Comparison of ENCODE assay signal across 1 cellular context in the genomic region with DNA sequence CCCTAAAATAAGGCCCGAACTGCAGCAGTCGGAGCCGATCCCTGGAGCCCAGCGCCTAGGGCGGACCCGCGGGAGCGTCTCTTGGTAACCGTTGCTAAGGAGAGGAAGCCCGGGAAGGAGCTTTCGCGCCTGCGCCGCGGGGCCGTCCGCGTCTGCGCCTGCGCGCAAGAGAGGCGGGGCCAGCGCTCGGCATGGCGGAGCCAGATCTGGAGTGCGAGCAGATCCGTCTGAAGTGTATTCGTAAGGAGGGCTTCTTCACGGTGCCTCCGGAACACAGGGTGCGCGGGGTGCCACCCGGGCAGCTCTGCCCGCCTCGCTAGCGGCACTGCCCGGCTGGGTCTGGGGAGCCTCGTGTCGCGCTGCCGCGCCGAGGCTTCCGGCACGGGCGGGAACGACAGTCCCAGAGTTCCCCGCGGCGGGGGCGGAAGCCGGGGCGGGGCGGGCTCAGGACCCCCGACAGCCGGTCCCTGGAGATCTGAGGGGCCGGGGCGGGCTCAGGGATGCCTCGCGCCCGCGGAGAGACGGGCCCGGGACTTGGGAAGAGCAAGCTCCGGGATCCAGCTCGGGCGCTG.
TF ChIP-seq lines count a peak whose summit lies in the region.

A gene with protein sequence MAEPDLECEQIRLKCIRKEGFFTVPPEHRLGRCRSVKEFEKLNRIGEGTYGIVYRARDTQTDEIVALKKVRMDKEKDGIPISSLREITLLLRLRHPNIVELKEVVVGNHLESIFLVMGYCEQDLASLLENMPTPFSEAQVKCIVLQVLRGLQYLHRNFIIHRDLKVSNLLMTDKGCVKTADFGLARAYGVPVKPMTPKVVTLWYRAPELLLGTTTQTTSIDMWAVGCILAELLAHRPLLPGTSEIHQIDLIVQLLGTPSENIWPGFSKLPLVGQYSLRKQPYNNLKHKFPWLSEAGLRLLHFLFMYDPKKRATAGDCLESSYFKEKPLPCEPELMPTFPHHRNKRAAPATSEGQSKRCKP (plus strand): TSS at position 170 of the 572 bp plus-strand sequence. CDS start 22 bp downstream, at position 192.

TF ChIP-seq in K562, 482 proteins besides CTCF, POLR2A, EP300 and RAD21 (continued from another document and continues in another):
- TF ChIP-seq, protein P1, sequence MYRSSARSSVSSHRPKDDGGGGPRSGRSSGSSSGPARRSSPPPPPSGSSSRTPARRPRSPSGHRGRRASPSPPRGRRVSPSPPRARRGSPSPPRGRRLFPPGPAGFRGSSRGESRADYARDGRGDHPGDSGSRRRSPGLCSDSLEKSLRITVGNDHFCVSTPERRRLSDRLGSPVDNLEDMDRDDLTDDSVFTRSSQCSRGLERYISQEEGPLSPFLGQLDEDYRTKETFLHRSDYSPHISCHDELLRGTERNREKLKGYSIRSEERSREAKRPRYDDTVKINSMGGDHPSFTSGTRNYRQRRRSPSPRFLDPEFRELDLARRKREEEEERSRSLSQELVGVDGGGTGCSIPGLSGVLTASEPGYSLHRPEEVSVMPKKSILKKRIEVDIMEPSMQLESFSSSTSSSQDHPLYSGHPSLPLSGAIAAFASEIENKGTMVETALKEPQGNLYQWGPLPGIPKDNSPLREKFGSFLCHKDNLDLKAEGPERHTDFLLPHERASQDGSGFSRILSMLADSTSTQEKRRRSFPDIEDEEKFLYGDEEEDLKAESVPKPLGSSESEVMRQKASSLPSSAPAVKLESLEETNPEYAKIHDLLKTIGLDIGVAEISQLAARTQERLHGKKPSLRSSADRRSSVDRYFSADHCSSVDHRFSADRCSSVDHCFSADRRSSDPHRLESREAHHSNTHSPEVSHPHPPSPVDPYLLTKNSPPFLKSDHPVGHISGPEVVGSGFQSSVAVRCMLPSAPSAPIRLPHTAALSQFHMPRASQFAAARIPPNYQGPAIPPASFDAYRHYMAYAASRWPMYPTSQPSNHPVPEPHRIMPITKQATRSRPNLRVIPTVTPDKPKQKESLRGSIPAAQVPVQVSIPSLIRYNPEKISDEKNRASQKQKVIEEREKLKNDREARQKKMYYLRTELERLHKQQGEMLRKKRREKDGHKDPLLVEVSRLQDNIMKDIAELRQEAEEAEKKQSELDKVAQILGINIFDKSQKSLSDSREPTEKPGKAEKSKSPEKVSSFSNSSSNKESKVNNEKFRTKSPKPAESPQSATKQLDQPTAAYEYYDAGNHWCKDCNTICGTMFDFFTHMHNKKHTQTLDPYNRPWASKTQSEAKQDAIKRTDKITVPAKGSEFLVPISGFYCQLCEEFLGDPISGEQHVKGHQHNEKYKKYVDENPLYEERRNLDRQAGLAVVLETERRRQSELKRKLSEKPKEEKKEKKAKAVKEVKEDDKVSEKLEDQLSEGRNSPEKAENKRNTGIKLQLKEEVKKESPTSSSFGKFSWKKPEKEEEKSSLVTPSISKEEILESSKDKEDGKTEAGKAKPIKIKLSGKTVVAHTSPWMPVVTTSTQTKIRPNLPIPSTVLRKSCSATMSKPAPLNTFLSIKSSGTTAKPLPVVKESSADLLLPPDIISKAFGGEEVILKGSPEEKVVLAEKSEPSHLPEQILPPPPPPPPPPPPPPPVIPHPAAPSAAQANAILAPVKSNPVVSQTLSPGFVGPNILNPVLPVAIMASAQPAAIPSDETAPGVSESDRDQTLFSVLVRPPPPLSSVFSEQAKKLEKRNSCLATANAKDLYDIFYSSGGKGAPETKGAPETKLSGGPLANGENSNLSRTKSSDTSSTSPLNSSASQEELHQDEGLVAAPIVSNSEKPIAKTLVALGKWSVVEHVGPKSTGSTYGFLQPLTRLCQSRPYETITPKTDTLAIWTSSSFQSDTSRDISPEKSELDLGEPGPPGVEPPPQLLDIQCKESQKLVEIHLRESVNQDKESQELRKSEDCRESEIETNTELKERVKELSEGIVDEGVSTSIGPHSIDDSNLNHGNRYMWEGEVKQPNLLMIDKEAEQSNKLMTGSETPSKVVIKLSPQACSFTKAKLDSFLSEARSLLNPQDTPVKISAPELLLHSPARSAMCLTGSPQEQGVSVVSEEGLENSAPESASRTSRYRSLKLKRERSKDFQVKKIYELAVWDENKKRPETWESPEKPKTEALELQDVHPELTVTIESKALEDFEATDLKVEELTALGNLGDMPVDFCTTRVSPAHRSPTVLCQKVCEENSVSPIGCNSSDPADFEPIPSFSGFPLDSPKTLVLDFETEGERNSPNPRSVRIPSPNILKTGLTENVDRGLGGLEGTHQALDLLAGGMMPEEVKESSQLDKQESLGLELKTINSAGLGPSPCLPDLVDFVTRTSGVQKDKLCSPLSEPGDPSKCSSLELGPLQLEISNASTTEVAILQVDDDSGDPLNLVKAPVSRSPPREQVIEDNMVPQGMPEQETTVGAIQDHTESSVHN (IDR thresholded peaks at IDR 0.05; ENCODE audit: borderline replicate concordance in 1 of 2, low read depth in 1 of 2) = no peak
- TF ChIP-seq, protein P2, sequence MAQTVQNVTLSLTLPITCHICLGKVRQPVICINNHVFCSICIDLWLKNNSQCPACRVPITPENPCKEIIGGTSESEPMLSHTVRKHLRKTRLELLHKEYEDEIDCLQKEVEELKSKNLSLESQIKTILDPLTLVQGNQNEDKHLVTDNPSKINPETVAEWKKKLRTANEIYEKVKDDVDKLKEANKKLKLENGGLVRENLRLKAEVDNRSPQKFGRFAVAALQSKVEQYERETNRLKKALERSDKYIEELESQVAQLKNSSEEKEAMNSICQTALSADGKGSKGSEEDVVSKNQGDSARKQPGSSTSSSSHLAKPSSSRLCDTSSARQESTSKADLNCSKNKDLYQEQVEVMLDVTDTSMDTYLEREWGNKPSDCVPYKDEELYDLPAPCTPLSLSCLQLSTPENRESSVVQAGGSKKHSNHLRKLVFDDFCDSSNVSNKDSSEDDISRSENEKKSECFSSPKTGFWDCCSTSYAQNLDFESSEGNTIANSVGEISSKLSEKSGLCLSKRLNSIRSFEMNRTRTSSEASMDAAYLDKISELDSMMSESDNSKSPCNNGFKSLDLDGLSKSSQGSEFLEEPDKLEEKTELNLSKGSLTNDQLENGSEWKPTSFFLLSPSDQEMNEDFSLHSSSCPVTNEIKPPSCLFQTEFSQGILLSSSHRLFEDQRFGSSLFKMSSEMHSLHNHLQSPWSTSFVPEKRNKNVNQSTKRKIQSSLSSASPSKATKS (CRISPR knock-in tag; IDR thresholded peaks at IDR 0.05) = no peak
- TF ChIP-seq PHTF2 (CRISPR knock-in tag; IDR thresholded peaks at IDR 0.05) (no peak), ZNF274 (IDR thresholded peaks at IDR 0.05; ENCODE audit: borderline replicate concordance, low read depth, low read length) (no peak), ZNF639 (CRISPR knock-in tag; conservative IDR thresholded peaks at IDR 0.05 in 1 of 2, IDR thresholded peaks at IDR 0.05 in 1 of 2) (peak in 1 of 2 experiments; percentile 82; a peak in 2 of 4 replicates), GABPB1 (CRISPR knock-in tag; IDR thresholded peaks at IDR 0.05) (peak; percentile 64), YBX1 (IDR thresholded peaks at IDR 0.05) (no peak), RFX5 (IDR thresholded peaks at IDR 0.05; ENCODE audit: low read depth, low read length) (no peak), GATA2 (CRISPR knock-in tag; IDR thresholded peaks at IDR 0.05) (no peak), ELK3 (CRISPR knock-in tag; IDR thresholded peaks at IDR 0.05) (no peak), SNRNP70 (optimal IDR thresholded peaks at IDR 0.05; ENCODE audit: low read depth, low read length) (no peak), RBBP5 (IDR thresholded peaks at IDR 0.05; ENCODE audit: borderline replicate concordance, insufficient read depth, low read length, poor library complexity, severe bottlenecking) (peak; percentile 96), SUPT5H (IDR thresholded peaks at IDR 0.05) (peak; percentile 94), NFE2 (IDR thresholded peaks at IDR 0.05; ENCODE audit: low read depth) (no peak), ETS1 (conservative IDR thresholded peaks at IDR 0.05; ENCODE audit: control insufficient read depth, low read depth, low read length) (peak; percentile 67), BDP1 (IDR thresholded peaks at IDR 0.05; ENCODE audit: insufficient read depth, insufficient read length) (no peak), BRD4 (IDR thresholded peaks at IDR 0.05) (no peak), EWSR1 (IDR thresholded peaks at IDR 0.05; ENCODE audit: borderline replicate concordance, low read depth, partially characterized antibody) (no peak), PREB (CRISPR knock-in tag; IDR thresholded peaks at IDR 0.05) (no peak), KHSRP (IDR thresholded peaks at IDR 0.05) (no peak), ZNF121 (CRISPR knock-in tag; conservative IDR thresholded peaks at IDR 0.05) (no peak), KLF10 (CRISPR knock-in tag; IDR thresholded peaks at IDR 0.05) (no peak), POLR2H (tag; IDR thresholded peaks at IDR 0.05; ENCODE audit: low read depth) (no peak), ZNF217 (CRISPR knock-in tag; IDR thresholded peaks at IDR 0.05) (no peak), TEAD4 (IDR thresholded peaks at IDR 0.05; ENCODE audit: low read length) (peak; percentile 30; the same call in 1 of the 2 replicates), TEAD4 (CRISPR knock-in tag; IDR thresholded peaks at IDR 0.05; ENCODE audit: borderline replicate concordance) (no peak), GTF2F1 (IDR thresholded peaks at IDR 0.05; ENCODE audit: low read depth, low read length) (no peak), NEUROD1 (IDR thresholded peaks at IDR 0.05; ENCODE audit: borderline replicate concordance, low read depth, low read length, partially characterized antibody) (peak; percentile 54), PHF20 (IDR thresholded peaks at IDR 0.05; ENCODE audit: partially characterized antibody) (peak; percentile 78), CAMTA2 (CRISPR knock-in tag; conservative IDR thresholded peaks at IDR 0.05) (no peak), PCBP2 (IDR thresholded peaks at IDR 0.05; ENCODE audit: low read depth, low read length, poor library complexity, severe bottlenecking) (no peak)
- TF ChIP-seq, protein P3, sequence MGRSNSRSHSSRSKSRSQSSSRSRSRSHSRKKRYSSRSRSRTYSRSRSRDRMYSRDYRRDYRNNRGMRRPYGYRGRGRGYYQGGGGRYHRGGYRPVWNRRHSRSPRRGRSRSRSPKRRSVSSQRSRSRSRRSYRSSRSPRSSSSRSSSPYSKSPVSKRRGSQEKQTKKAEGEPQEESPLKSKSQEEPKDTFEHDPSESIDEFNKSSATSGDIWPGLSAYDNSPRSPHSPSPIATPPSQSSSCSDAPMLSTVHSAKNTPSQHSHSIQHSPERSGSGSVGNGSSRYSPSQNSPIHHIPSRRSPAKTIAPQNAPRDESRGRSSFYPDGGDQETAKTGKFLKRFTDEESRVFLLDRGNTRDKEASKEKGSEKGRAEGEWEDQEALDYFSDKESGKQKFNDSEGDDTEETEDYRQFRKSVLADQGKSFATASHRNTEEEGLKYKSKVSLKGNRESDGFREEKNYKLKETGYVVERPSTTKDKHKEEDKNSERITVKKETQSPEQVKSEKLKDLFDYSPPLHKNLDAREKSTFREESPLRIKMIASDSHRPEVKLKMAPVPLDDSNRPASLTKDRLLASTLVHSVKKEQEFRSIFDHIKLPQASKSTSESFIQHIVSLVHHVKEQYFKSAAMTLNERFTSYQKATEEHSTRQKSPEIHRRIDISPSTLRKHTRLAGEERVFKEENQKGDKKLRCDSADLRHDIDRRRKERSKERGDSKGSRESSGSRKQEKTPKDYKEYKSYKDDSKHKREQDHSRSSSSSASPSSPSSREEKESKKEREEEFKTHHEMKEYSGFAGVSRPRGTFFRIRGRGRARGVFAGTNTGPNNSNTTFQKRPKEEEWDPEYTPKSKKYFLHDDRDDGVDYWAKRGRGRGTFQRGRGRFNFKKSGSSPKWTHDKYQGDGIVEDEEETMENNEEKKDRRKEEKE (IDR thresholded peaks at IDR 0.05; ENCODE audit: borderline replicate concordance in 1 of 2, control insufficient read depth in 1 of 2, low read depth in 2 of 2, low read length in 1 of 2) = no peak
- TF ChIP-seq, protein P4, sequence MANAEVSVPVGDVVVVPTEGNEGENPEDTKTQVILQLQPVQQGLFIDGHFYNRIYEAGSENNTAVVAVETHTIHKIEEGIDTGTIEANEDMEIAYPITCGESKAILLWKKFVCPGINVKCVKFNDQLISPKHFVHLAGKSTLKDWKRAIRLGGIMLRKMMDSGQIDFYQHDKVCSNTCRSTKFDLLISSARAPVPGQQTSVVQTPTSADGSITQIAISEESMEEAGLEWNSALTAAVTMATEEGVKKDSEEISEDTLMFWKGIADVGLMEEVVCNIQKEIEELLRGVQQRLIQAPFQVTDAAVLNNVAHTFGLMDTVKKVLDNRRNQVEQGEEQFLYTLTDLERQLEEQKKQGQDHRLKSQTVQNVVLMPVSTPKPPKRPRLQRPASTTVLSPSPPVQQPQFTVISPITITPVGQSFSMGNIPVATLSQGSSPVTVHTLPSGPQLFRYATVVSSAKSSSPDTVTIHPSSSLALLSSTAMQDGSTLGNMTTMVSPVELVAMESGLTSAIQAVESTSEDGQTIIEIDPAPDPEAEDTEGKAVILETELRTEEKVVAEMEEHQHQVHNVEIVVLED (CRISPR knock-in tag; IDR thresholded peaks at IDR 0.05) = no peak
